ENCODE assay signal across 8 cellular contexts in genomic region chr17:1110524-1110843, GRCh38.
DNase-seq lines count a peak whose midpoint lies in the region; ATAC-seq and TF ChIP-seq lines count a peak whose summit lies in the region.

No MANE protein-coding gene starts in this region.

- no peak for TF ChIP-seq CTCF in activated B cell treated with CpG ODN at 0.5 μM for 24 hours (IDR thresholded peaks at IDR 0.05)

- H3K9me3 Mint-ChIP-seq in IgD-negative memory B cell (no peaks in the 10 kb centered on the region), activated B cell treated with CpG ODN at 0.5 μM for 24 hours (no peaks in the 10 kb centered on the region), immature natural killer cell (no peaks in the 10 kb centered on the region)
- H3K9me3 Mint-ChIP-seq in stimulated activated memory B cell treated with anti-CD40 and anti-IgM and Interleukin-4, amounts not matched to agents 10 μg/mL and 1 μg/mL and 100 μg/mL, for 72 hours = no peaks in the 10 kb centered on the region

- peaks cover 2% of the 10 kb centered on the region for H3K36me3 Mint-ChIP-seq in IgD-negative memory B cell
- no peaks in the 10 kb centered on the region for H3K36me3 Mint-ChIP-seq in activated B cell treated with CpG ODN at 0.5 μM for 24 hours (ENCODE audit: low read depth)
- H3K36me3 Mint-ChIP-seq in immature natural killer cell = no peaks in the 10 kb centered on the region
- no peaks in the 10 kb centered on the region for H3K36me3 Mint-ChIP-seq in stimulated activated memory B cell treated with anti-CD40 and anti-IgM and Interleukin-4, amounts not matched to agents 10 μg/mL and 1 μg/mL and 100 μg/mL, for 72 hours

- H3K27me3 Mint-ChIP-seq in IgD-negative memory B cell = no peaks in the 10 kb centered on the region
- no peaks in the 10 kb centered on the region for H3K27me3 Mint-ChIP-seq in activated B cell treated with CpG ODN at 0.5 μM for 24 hours
- H3K27me3 Mint-ChIP-seq in immature natural killer cell (ENCODE audit: low read depth in 3 of 3) = peaks cover 0 to 13% (median 2%) of the 10 kb centered on the region in 3 donors
- no peaks in the 10 kb centered on the region for H3K27me3 Mint-ChIP-seq in stimulated activated memory B cell treated with anti-CD40 and anti-IgM and Interleukin-4, amounts not matched to agents 10 μg/mL and 1 μg/mL and 100 μg/mL, for 72 hours

- DNase-seq in activated B cell treated with CpG ODN at 0.5 μM for 24 hours (no peak), immature natural killer cell (no peak), middle frontal gyrus (ENCODE audit: extremely low spot score, low spot score) (no peak)

- CTCF ChIA-PET in activated B cell treated with CpG ODN at 0.5 μM for 24 hours (lab: Charles Lee) = interaction anchor here (1.2 kb wide), 1 partner anchor 12 kb away, joined by 3 read pairs; no protein-coding TSS in a partner anchor

- intact Hi-C loops in activated B cell treated with CpG ODN at 0.5 μM for 24 hours (cut with micrococcal nuclease) = no loop called here

- H3K4me1 Mint-ChIP-seq in IgD-negative memory B cell (peaks cover 0 to 21% (median 8%) of the 10 kb centered on the region in 3 donors), activated B cell treated with CpG ODN at 0.5 μM for 24 hours (peaks cover 42% of the 10 kb centered on the region), immature natural killer cell (peaks cover 61 to 69% of the 10 kb centered on the region in 2 donors)
- peaks cover 64% of the 10 kb centered on the region for H3K4me1 Mint-ChIP-seq in stimulated activated memory B cell treated with anti-CD40 and anti-IgM and Interleukin-4, amounts not matched to agents 10 μg/mL and 1 μg/mL and 100 μg/mL, for 72 hours

- H3K27ac Mint-ChIP-seq in IgD-negative memory B cell = peak overlapping the region in 1 of 3 donors; percentile 53
- no peak overlapping the region for H3K27ac Mint-ChIP-seq in activated B cell treated with CpG ODN at 0.5 μM for 24 hours
- H3K27ac Mint-ChIP-seq in immature natural killer cell = peak overlapping the region; percentile 61 to 93 (median 83)
- no peak overlapping the region for H3K27ac Mint-ChIP-seq in stimulated activated memory B cell treated with anti-CD40 and anti-IgM and Interleukin-4, amounts not matched to agents 10 μg/mL and 1 μg/mL and 100 μg/mL, for 72 hours

- POLR2A ChIA-PET in activated B cell treated with CpG ODN at 0.5 μM for 24 hours (lab: Charles Lee) = no interaction called here

- TF ChIP-seq POLR2A in GM18505 (IDR thresholded peaks at IDR 0.05; ENCODE audit: borderline replicate concordance, extremely low read depth, insufficient read depth, insufficient read length) = no peak

- H3K4me3 Mint-ChIP-seq in IgD-negative memory B cell (peak overlapping the region; percentile 72 to 88 (median 84)), activated B cell treated with CpG ODN at 0.5 μM for 24 hours (peak overlapping the region; percentile 67), immature natural killer cell (peak overlapping the region; percentile 69 to 86 (median 83))
- H3K4me3 Mint-ChIP-seq in stimulated activated memory B cell treated with anti-CD40 and anti-IgM and Interleukin-4, amounts not matched to agents 10 μg/mL and 1 μg/mL and 100 μg/mL, for 72 hours = peak overlapping the region; percentile 89

- no peak for ATAC-seq in activated B cell treated with CpG ODN at 0.5 μM for 24 hours (ENCODE audit: low read depth)
- no peak for ATAC-seq in stimulated activated memory B cell treated with anti-CD40 and anti-IgM and Interleukin-4, amounts not matched to agents 10 μg/mL and 1 μg/mL and 100 μg/mL, for 72 hours
- no peak for ATAC-seq in GM18858 (IDR thresholded peaks at IDR 0.05; ENCODE audit: unreplicated experiment)
- ATAC-seq in GM18505 (IDR thresholded peaks at IDR 0.05; ENCODE audit: unreplicated experiment) = no peak
- ATAC-seq in GM19395 (IDR thresholded peaks at IDR 0.05; ENCODE audit: unreplicated experiment) = no peak

Comparison
In these comparisons a context has a peak if more than half of its experiments do, and no peak if none do; other contexts are left out.
1. H3K27ac Mint-ChIP-seq: peak in immature natural killer cell (6 of 6); none in activated B cell treated with CpG ODN at 0.5 μM for 24 hours (single experiment) and stimulated activated memory B cell treated with anti-CD40 and anti-IgM and Interleukin-4, amounts not matched to agents 10 μg/mL and 1 μg/mL and 100 μg/mL, for 72 hours (single experiment).
2. Peak in every context shown above with its lines, with median percentiles within 50 percentile points of each other: H3K4me3 Mint-ChIP-seq.